Comparison of ENCODE assay signal across 9 cellular contexts in genomic region chr15:86624261-86625036, GRCh38.
DNase-seq lines count a peak whose midpoint lies in the region; ATAC-seq and TF ChIP-seq lines count a peak whose summit lies in the region.
"Had no signal": no experiment of that assay in that cellular context is flagged by ENCODE, and none has a peak within 500 bp of the region (broad histone marks: within the 10 kb centered on the region; RNA-seq: fewer than 3 reads in every experiment).

No MANE protein-coding gene starts in this region.

- TF ChIP-seq CTCF in Caco-2 (IDR thresholded peaks at IDR 0.05; ENCODE audit: insufficient read depth in 1 of 2, low read depth in 1 of 2, low read length in 1 of 2, severe bottlenecking in 1 of 2, unreplicated experiment in 1 of 2) (peak; percentile 53 to 66), spleen (IDR thresholded peaks at IDR 0.05 in 8 of 11, conservative IDR thresholded peaks at IDR 0.05 in 3 of 11) (peak in 8 of 11 experiments; percentile 12 to 32 (median 25))

- H3K36me3 ChIP-seq in Caco-2 (ENCODE audit: control insufficient read depth, insufficient read depth, low read length) (no peaks in the 10 kb centered on the region), adipocyte (ENCODE audit: control insufficient read depth, insufficient read depth, low read length, severe bottlenecking) (no peaks in the 10 kb centered on the region), spleen (no peaks in the 10 kb centered on the region)

- WGBS in spleen, 5 donors = 30 to 59% (median 49%) methylated on average over 5 to 6 of the region's 6 CpGs

- no peak overlapping the region for H3K27ac ChIP-seq in spleen
- H3K27ac ChIP-seq: parathyroid adenoma had no signal

- peaks cover 17% of the 10 kb centered on the region for H3K4me1 Mint-ChIP-seq in Caco-2 (ENCODE audit: low read depth, unreplicated experiment)

- no TSS peak for BruUV-seq in Caco-2 (replicated peaks; lab: Mats Ljungman, UMichigan)

- no peak overlapping the region for H3K9ac ChIP-seq in adipocyte (ENCODE audit: low read length)
- H3K9ac ChIP-seq: parathyroid adenoma had no signal

- H3K4me3 Mint-ChIP-seq in Caco-2 (ENCODE audit: unreplicated experiment) = no peak overlapping the region

- no peak overlapping the region for H3K27ac Mint-ChIP-seq in Caco-2 (ENCODE audit: unreplicated experiment)

- no peak for TF ChIP-seq POLR2A in spleen (IDR thresholded peaks at IDR 0.05)

- H3K4me1 ChIP-seq in Caco-2 (peaks cover 17% of the 10 kb centered on the region), adipocyte (ENCODE audit: control insufficient read depth, insufficient read depth, low read length) (peaks cover 9% of the 10 kb centered on the region), spleen (no peaks in the 10 kb centered on the region)
- H3K4me1 ChIP-seq: parathyroid adenoma had no signal

- intact Hi-C loops in Caco-2 (cut with micrococcal nuclease; ENCODE audit: unreplicated experiment) = loop anchor here (1.0 to 10.0 kb wide), 7 partner anchors 119 to 1620 kb away; no protein-coding TSS in a partner anchor
- intact Hi-C loops in spleen (cut with DNase I; ENCODE audit: low total_unique reads) = no loop called here

- no peaks in the 10 kb centered on the region for H3K9me3 ChIP-seq in Caco-2
- H3K9me3 ChIP-seq in adipocyte (ENCODE audit: control insufficient read depth, low read length) = no peaks in the 10 kb centered on the region
- H3K9me3 ChIP-seq in spleen = no peaks in the 10 kb centered on the region

- no peak for ATAC-seq in HG03175 (IDR thresholded peaks at IDR 0.05; ENCODE audit: unreplicated experiment)

- H3K4me3 ChIP-seq in Caco-2 (ENCODE audit: low read depth, low read length) (no peak overlapping the region), adipocyte (ENCODE audit: low read length) (no peak overlapping the region), spleen (no peak overlapping the region)

- H3K9me3 Mint-ChIP-seq in Caco-2 (ENCODE audit: unreplicated experiment) = no peaks in the 10 kb centered on the region

- no peaks in the 10 kb centered on the region for H3K36me3 Mint-ChIP-seq in Caco-2 (ENCODE audit: insufficient read depth, unreplicated experiment)

- H3K27me3 Mint-ChIP-seq in Caco-2 (ENCODE audit: insufficient read depth, unreplicated experiment) = no peaks in the 10 kb centered on the region

- POLR2A ChIA-PET in Caco-2 (lab: Charles Lee) = no interaction called here

- H3K27me3 ChIP-seq in Caco-2 (replicated peaks; ENCODE audit: control insufficient read depth, insufficient read depth, low read length) (no peaks in the 10 kb centered on the region), adipocyte (replicated peaks; ENCODE audit: control insufficient read depth, insufficient read depth, low read length) (peaks cover 15% of the 10 kb centered on the region), spleen (replicated peaks in 1 of 7) (no peaks in the 10 kb centered on the region)

- CTCF ChIA-PET in Caco-2 (lab: Charles Lee) = interaction anchor here (0.6 to 1.2 kb wide), 5 partner anchors 14 to 279 kb away, joined by 3 to 25 read pairs (median 4); no protein-coding TSS in a partner anchor

- peak; percentile 81 to 84 for DNase-seq in Caco-2
- peak; percentile 97 for DNase-seq in HT1080 (ENCODE audit: low read depth)
- peak; percentile 88 for DNase-seq in SW480 (ENCODE audit: low spot score)
- DNase-seq in adipocyte (ENCODE audit: low read depth) = peak; percentile 28
- peak; percentile 24 for DNase-seq in hepatic stellate cell (ENCODE audit: low spot score)
- no peak for DNase-seq in spleen
- DNase-seq in KG1 (lab: John Stamatoyannopoulos, UW) = no peak

Comparison
In these comparisons a context has a peak if more than half of its experiments do, and no peak if none do; other contexts are left out.
1. DNase-seq: peak in Caco-2 (2 of 2), HT1080 (single experiment), SW480 (single experiment), adipocyte (single experiment) and hepatic stellate cell (single experiment); none in spleen (single experiment) and KG1 (single experiment).